In the genomic region with DNA sequence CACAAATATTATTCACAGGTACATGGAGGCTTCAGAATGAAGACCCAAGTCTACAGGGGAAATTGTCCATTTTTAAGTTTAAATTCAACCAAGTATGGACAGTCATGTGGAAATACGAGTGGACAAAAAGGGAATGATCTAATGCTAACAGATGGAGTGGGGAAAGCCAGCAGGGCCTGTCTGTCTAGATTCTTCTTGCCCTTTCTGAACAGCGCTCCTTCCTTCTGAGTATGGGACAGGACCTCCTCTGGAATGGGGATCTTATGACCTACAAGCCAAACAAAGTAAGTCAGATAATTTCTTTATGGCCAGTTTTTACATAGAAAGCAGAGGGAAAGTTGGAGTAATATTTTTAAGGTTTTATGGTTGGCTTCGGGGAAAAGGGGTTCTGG, we compare ENCODE assay signal across 24 cellular contexts.
DNase-seq lines count a peak whose midpoint lies in the region; ATAC-seq, FAIRE-seq and TF ChIP-seq lines count a peak whose summit lies in the region.
"Had no signal": no experiment of that assay in that cellular context is flagged by ENCODE, and none has a peak within 500 bp of the region (broad histone marks: within the 10 kb centered on the region; RNA-seq: fewer than 3 reads in every experiment).

No MANE protein-coding gene starts in this region.

- H3K36me3 Mint-ChIP-seq in Caco-2 (ENCODE audit: insufficient read depth, unreplicated experiment): peaks cover 4% of the 10 kb centered on the region
- H3K36me3 Mint-ChIP-seq: neural progenitor cell had no signal

- TF ChIP-seq CTCF in Caco-2 (IDR thresholded peaks at IDR 0.05; ENCODE audit: insufficient read depth in 1 of 2, low read depth in 1 of 2, low read length in 1 of 2, severe bottlenecking in 1 of 2, unreplicated experiment in 1 of 2) (no peak), kidney (IDR thresholded peaks at IDR 0.05; ENCODE audit: borderline replicate concordance, extremely low read depth, insufficient read depth) (no peak)

- no TSS peak for BruUV-seq in Caco-2 (replicated peaks; lab: Mats Ljungman, UMichigan)

- intact Hi-C loops in Caco-2 (cut with micrococcal nuclease; ENCODE audit: unreplicated experiment) (no loop called here), kidney (cut with DNase I) (no loop called here)

- H3K4me3 Mint-ChIP-seq in Caco-2 (ENCODE audit: unreplicated experiment): no peak overlapping the region
- H3K4me3 Mint-ChIP-seq: activated CD8-positive, alpha-beta T cell treated with anti-CD3 and anti-CD28 coated beads for 36 hours; neural progenitor cell had no signal

- peaks cover 9% of the 10 kb centered on the region for H3K4me1 Mint-ChIP-seq in Caco-2 (ENCODE audit: low read depth, unreplicated experiment)

- FAIRE-seq in kidney (lab: Jason Lieb, UNC): no peak
- FAIRE-seq: A549 had no signal

- CTCF ChIA-PET in Caco-2 (lab: Charles Lee): no interaction called here

- no peaks in the 10 kb centered on the region for H3K9me3 Mint-ChIP-seq in Caco-2 (ENCODE audit: unreplicated experiment)
- H3K9me3 Mint-ChIP-seq: activated CD8-positive, alpha-beta T cell treated with anti-CD3 and anti-CD28 coated beads for 36 hours; neural progenitor cell had no signal

- H3K9me3 ChIP-seq in Caco-2: no peaks in the 10 kb centered on the region
- no peaks in the 10 kb centered on the region for H3K9me3 ChIP-seq in kidney (ENCODE audit: control insufficient read depth in 1 of 2, low read length in 2 of 2)
- H3K9me3 ChIP-seq: A549, ascending aorta had no signal

- DNase-seq in Caco-2 (peak in 1 of 2 experiments; percentile 32), myocyte (ENCODE audit: low read depth) (peak; percentile 35), kidney glomerular epithelial cell (lab: John Stamatoyannopoulos, UW) (no peak), T-helper 1 cell (no peak), NCI-H345 treated with DMSO at 0.1 percent for 48 hours (lab: John Stamatoyannopoulos, UW; ENCODE audit: unreplicated experiment) (no peak), kidney (no peak)
- DNase-seq: activated CD8-positive, alpha-beta T cell treated with anti-CD3 and anti-CD28 coated beads for 36 hours; activated naive CD4-positive, alpha-beta T cell treated with Interleukin-2 at 50 U/mL for 16 hours; central memory CD4-positive, alpha-beta T cell; DMS53; midbrain; NCI-H2081 treated with DMSO at 0.1 percent for 48 hours; stimulated activated CD4-positive, alpha-beta T cell treated with anti-CD3 and anti-CD28 coated beads, Interleukin-2, amount 100 ng/mL, for 48 hours; T1000 had no signal

- no peaks in the 10 kb centered on the region for H3K27me3 ChIP-seq in Caco-2 (replicated peaks; ENCODE audit: control insufficient read depth, insufficient read depth, low read length)
- H3K27me3 ChIP-seq: ascending aorta, neural progenitor cell had no signal

- no peak overlapping the region for H3K27ac ChIP-seq in kidney (ENCODE audit: low read depth in 2 of 2, low read length in 2 of 2)
- H3K27ac ChIP-seq: ascending aorta, GM23248, neural progenitor cell had no signal

- H3K9ac ChIP-seq in kidney (ENCODE audit: low read length in 2 of 2): no peak overlapping the region
- H3K9ac ChIP-seq: GM23248, neural progenitor cell had no signal

- H3K4me3 ChIP-seq in Caco-2 (ENCODE audit: low read depth, low read length): no peak overlapping the region
- H3K4me3 ChIP-seq in kidney (ENCODE audit: low read length in 2 of 2): no peak overlapping the region
- H3K4me3 ChIP-seq: A549, ascending aorta, GM23248, neural progenitor cell, skin epidermis had no signal

- H3K36me3 ChIP-seq in Caco-2 (ENCODE audit: control insufficient read depth, insufficient read depth, low read length) (no peaks in the 10 kb centered on the region), kidney (ENCODE audit: control insufficient read depth in 1 of 2, insufficient read depth in 2 of 2, low read length in 2 of 2) (no peaks in the 10 kb centered on the region)
- H3K36me3 ChIP-seq: ascending aorta, neural progenitor cell had no signal

- H3K27me3 Mint-ChIP-seq in Caco-2 (ENCODE audit: insufficient read depth, unreplicated experiment): no peaks in the 10 kb centered on the region

- ATAC-seq in GM19043 (IDR thresholded peaks at IDR 0.05; ENCODE audit: low read depth, unreplicated experiment): peak; percentile 13
- ATAC-seq in HG03432 (IDR thresholded peaks at IDR 0.05; ENCODE audit: unreplicated experiment): peak; percentile 6
- ATAC-seq: A549; activated CD4-positive, CD25-positive, alpha-beta regulatory T cell treated with anti-CD3 and anti-CD28 coated beads, Interleukin-2, amount 50 U/mL, for 24 hours; activated CD8-positive, alpha-beta T cell treated with anti-CD3 and anti-CD28 coated beads for 36 hours; left lobe of liver; SK-N-SH treated with all-trans-retinoic acid at 6 μM for 48 hours had no signal

- H3K4me1 ChIP-seq in Caco-2: peaks cover 10% of the 10 kb centered on the region
- no peaks in the 10 kb centered on the region for H3K4me1 ChIP-seq in kidney (ENCODE audit: control insufficient read depth in 1 of 2, insufficient read depth in 1 of 2, low read depth in 1 of 2, low read length in 2 of 2)
- H3K4me1 ChIP-seq: ascending aorta, neural progenitor cell had no signal

- H3K27ac Mint-ChIP-seq in Caco-2 (ENCODE audit: unreplicated experiment): peak overlapping the region; percentile 60
- H3K27ac Mint-ChIP-seq: activated CD8-positive, alpha-beta T cell treated with anti-CD3 and anti-CD28 coated beads for 36 hours; neural progenitor cell had no signal

- POLR2A ChIA-PET in Caco-2 (lab: Charles Lee): no interaction called here
